Comparison of ENCODE assay signal across 8 cellular contexts in genomic region chr10:50624866-50625491, GRCh38. TPM values are rescaled to one million over a fixed set of nuclear protein-coding genes. Genes with fewer than 3 reads are reported as not detected.
DNase-seq lines count a peak whose midpoint lies in the region; ATAC-seq and TF ChIP-seq lines count a peak whose summit lies in the region.

No MANE protein-coding gene starts in this region.

- TF ChIP-seq RAD21 in Ishikawa (IDR thresholded peaks at IDR 0.05; ENCODE audit: low read depth), result no peak

- DNase-seq in GM03348 (ENCODE audit: low spot score) (peak; percentile 94), SJSA1 (ENCODE audit: low read depth in 1 of 2, low spot score in 2 of 2) (peak; percentile 73 to 97), glomerular visceral epithelial cell (ENCODE audit: extremely low spot score) (peak; percentile 78), omental fat pad (ENCODE audit: low spot score) (no peak), ureter (ENCODE audit: low spot score) (peak; percentile 81)

- H3K4me3 ChIP-seq in SJSA1, result peak overlapping the region; percentile 71

- no peaks in the 10 kb centered on the region for H3K9me3 Mint-ChIP-seq in activated naive CD4-positive, alpha-beta T cell treated with anti-CD3 and anti-CD28 coated beads, Interleukin-2, amount 50 U/mL, for 24 hours

- TF ChIP-seq EP300 in Ishikawa (IDR thresholded peaks at IDR 0.05; ENCODE audit: borderline replicate concordance), result no peak

- peak overlapping the region; percentile 94 for H3K27ac Mint-ChIP-seq in activated naive CD4-positive, alpha-beta T cell treated with anti-CD3 and anti-CD28 coated beads, Interleukin-2, amount 50 U/mL, for 24 hours

- peaks cover 16% of the 10 kb centered on the region for H3K4me1 ChIP-seq in SJSA1 (replicated peaks)

- peak in 1 of 3 donors; percentile 33 for TF ChIP-seq CTCF in omental fat pad (IDR thresholded peaks at IDR 0.05)

- ATAC-seq in GM21717 (IDR thresholded peaks at IDR 0.05; ENCODE audit: unreplicated experiment) (peak; percentile 38), omental fat pad (ENCODE audit: low FRiP score) (peak; percentile 67)

- peak overlapping the region; percentile 92 for H3K4me3 Mint-ChIP-seq in activated naive CD4-positive, alpha-beta T cell treated with anti-CD3 and anti-CD28 coated beads, Interleukin-2, amount 50 U/mL, for 24 hours

- H3K27me3 Mint-ChIP-seq in activated naive CD4-positive, alpha-beta T cell treated with anti-CD3 and anti-CD28 coated beads, Interleukin-2, amount 50 U/mL, for 24 hours, result no peaks in the 10 kb centered on the region

- peaks cover 2% of the 10 kb centered on the region for H3K36me3 Mint-ChIP-seq in activated naive CD4-positive, alpha-beta T cell treated with anti-CD3 and anti-CD28 coated beads, Interleukin-2, amount 50 U/mL, for 24 hours

- peaks cover 7% of the 10 kb centered on the region for H3K36me3 ChIP-seq in SJSA1

- no peaks in the 10 kb centered on the region for H3K9me3 ChIP-seq in SJSA1 (replicated peaks)

- peaks cover 34% of the 10 kb centered on the region for H3K4me1 Mint-ChIP-seq in activated naive CD4-positive, alpha-beta T cell treated with anti-CD3 and anti-CD28 coated beads, Interleukin-2, amount 50 U/mL, for 24 hours

- H3K27me3 ChIP-seq in SJSA1 (replicated peaks), result no peaks in the 10 kb centered on the region

- H3K27ac ChIP-seq in SJSA1, result peak overlapping the region; percentile 89

TF ChIP-seq in Ishikawa, 13 proteins besides CTCF, POLR2A, EP300 and RAD21:
- TF ChIP-seq ZBTB7A (IDR thresholded peaks at IDR 0.05; ENCODE audit: low read depth) (no peak), TAF1 (IDR thresholded peaks at IDR 0.05; ENCODE audit: low read depth) (0 out of 2 replicates have a peak, but pooled peaks have one; percentile 55), REST (IDR thresholded peaks at IDR 0.05; ENCODE audit: low read depth) (peak; percentile 49; the same call in 1 of the 2 replicates), TEAD4 (IDR thresholded peaks at IDR 0.05) (no peak), CEBPB (IDR thresholded peaks at IDR 0.05) (no peak), CREB1 (IDR thresholded peaks at IDR 0.05; ENCODE audit: low read depth) (no peak), FOXM1 (IDR thresholded peaks at IDR 0.05; ENCODE audit: borderline replicate concordance, low read depth) (no peak), TCF12 (IDR thresholded peaks at IDR 0.05; ENCODE audit: low read depth) (no peak), EGR1 (IDR thresholded peaks at IDR 0.05) (no peak), USF1 (IDR thresholded peaks at IDR 0.05) (peak; percentile 92), YY1 (IDR thresholded peaks at IDR 0.05; ENCODE audit: low read depth) (peak; percentile 87), MAX (IDR thresholded peaks at IDR 0.05) (no peak), NFIC (IDR thresholded peaks at IDR 0.05) (no peak)

RNA-seq across cellular contexts. Expression of gene SGMS1, which starts 1.2 kb away (rescaled TPM):
- total RNA-seq in SJSA1 (2014; rRNA removed; shearing (Covaris generic)), result 85.5 and 109 TPM in 2 replicates
- total RNA-seq in omental fat pad (100 to 1,000 TPM in 2 of 4 donors, 10 to 100 TPM in 2; 82.5 to 136 (median 96.4) TPM), ureter (78.8 TPM)
